In the genomic region with DNA sequence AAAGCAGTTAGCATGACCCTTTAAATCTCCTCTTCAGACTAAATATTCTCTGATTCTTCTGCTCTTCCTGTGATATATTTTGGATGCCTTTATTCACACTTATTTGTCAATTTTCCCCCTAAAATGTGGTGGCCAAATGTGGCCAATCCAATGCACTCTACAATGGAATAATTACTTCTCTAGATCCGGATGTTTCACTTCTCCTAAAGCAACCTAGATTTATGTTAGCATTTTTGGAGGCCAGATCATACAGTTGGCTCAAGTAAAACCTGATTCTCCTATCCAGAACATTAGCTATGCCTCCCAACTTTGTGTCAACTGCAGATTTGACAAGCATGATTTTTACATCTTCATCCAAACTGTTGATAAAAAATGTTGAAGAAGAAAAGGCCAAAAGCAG, we compare ENCODE assay signal across 23 cellular contexts.
"Had no signal": no experiment of that assay in that cellular context is flagged by ENCODE, and none has a peak within 500 bp of the region (broad histone marks: within the 10 kb centered on the region; RNA-seq: fewer than 3 reads in every experiment).

No MANE protein-coding gene starts in this region.

- H3K9ac ChIP-seq: neural progenitor cell, parathyroid adenoma had no signal

- H3K27ac ChIP-seq: dorsolateral prefrontal cortex, gastrocnemius medialis, neural progenitor cell, parathyroid adenoma, right lobe of liver, thoracic aorta, tibial nerve, upper lobe of left lung had no signal

- H3K27ac Mint-ChIP-seq: mesothelial cell of epicardium; naive B cell; neural progenitor cell; progenitor cell of endocrine pancreas; stimulated activated naive B cell treated with anti-CD40 and anti-IgM and Interleukin-4, amounts not matched to agents 10 μg/mL and 1 μg/mL and 100 μg/mL, for 72 hours; stimulated activated naive CD8-positive, alpha-beta T cell treated with anti-CD3 and anti-CD28 coated beads, Interleukin-15, Interleukin-2, amounts not matched to agents 100 ng/mL and 50 ng/mL, for 24 hours had no signal

- H3K4me1 Mint-ChIP-seq: mesothelial cell of epicardium, neural progenitor cell had no signal

- H3K4me3 Mint-ChIP-seq: mesothelial cell of epicardium; naive B cell; nephron; neural progenitor cell; stimulated activated naive B cell treated with anti-CD40 and anti-IgM and Interleukin-4, amounts not matched to agents 10 μg/mL and 1 μg/mL and 100 μg/mL, for 72 hours; stimulated activated naive CD8-positive, alpha-beta T cell treated with anti-CD3 and anti-CD28 coated beads, Interleukin-15, Interleukin-2, amounts not matched to agents 100 ng/mL and 50 ng/mL, for 24 hours had no signal

- H3K79me2 ChIP-seq: parathyroid adenoma had no signal

- H3K4me1 ChIP-seq: gastrocnemius medialis, neural progenitor cell, parathyroid adenoma, right lobe of liver, tibial nerve, upper lobe of left lung had no signal

- H3K27me3 Mint-ChIP-seq: stimulated activated naive CD8-positive, alpha-beta T cell treated with anti-CD3 and anti-CD28 coated beads, Interleukin-15, Interleukin-2, amounts not matched to agents 100 ng/mL and 50 ng/mL, for 24 hours had no signal

- H3K36me3 ChIP-seq: gastrocnemius medialis, neural progenitor cell, right lobe of liver, thoracic aorta, tibial nerve, upper lobe of left lung had no signal

- H3K27me3 ChIP-seq: gastrocnemius medialis, neural progenitor cell, tibial nerve, upper lobe of left lung had no signal

- ATAC-seq: gastrocnemius medialis; left lobe of liver; mucosa of descending colon; right lobe of liver; stimulated activated naive B cell treated with anti-CD40 and anti-IgM and Interleukin-4, amounts not matched to agents 10 μg/mL and 1 μg/mL and 100 μg/mL, for 72 hours had no signal

- H3K9me3 ChIP-seq: gastrocnemius medialis, mucosa of descending colon, right lobe of liver, thoracic aorta, tibial nerve, upper lobe of left lung had no signal

- FAIRE-seq: kidney, small intestine had no signal

- H3K9me3 Mint-ChIP-seq: mesothelial cell of epicardium; naive B cell; nephron; neural progenitor cell; stimulated activated naive B cell treated with anti-CD40 and anti-IgM and Interleukin-4, amounts not matched to agents 10 μg/mL and 1 μg/mL and 100 μg/mL, for 72 hours; stimulated activated naive CD8-positive, alpha-beta T cell treated with anti-CD3 and anti-CD28 coated beads, Interleukin-15, Interleukin-2, amounts not matched to agents 100 ng/mL and 50 ng/mL, for 24 hours had no signal

- DNase-seq: dorsolateral prefrontal cortex; effector CD4-positive, alpha-beta T cell; gastrocnemius medialis; head of caudate nucleus; kidney; mesenchymal stem cell; mucosa of descending colon; naive B cell; right lobe of liver; small intestine; stimulated activated CD4-positive, alpha-beta T cell treated with anti-CD3 and anti-CD28 coated beads, Interleukin-15, amount 100 ng/mL, for 24 hours; stimulated activated CD4-positive, alpha-beta T cell treated with anti-CD3 and anti-CD28 coated beads, Interleukin-2, amount 100 ng/mL, for 48 hours; stimulated activated naive B cell treated with anti-CD40 and anti-IgM and Interleukin-4, amounts not matched to agents 10 μg/mL and 1 μg/mL and 100 μg/mL, for 72 hours; upper lobe of left lung had no signal

- H3K36me3 Mint-ChIP-seq: mesothelial cell of epicardium; naive B cell; neural progenitor cell; stimulated activated naive B cell treated with anti-CD40 and anti-IgM and Interleukin-4, amounts not matched to agents 10 μg/mL and 1 μg/mL and 100 μg/mL, for 72 hours had no signal

- H3K4me3 ChIP-seq: dorsolateral prefrontal cortex, gastrocnemius medialis, mucosa of descending colon, neural progenitor cell, right lobe of liver, thoracic aorta, tibial nerve, upper lobe of left lung had no signal

- H2AFZ ChIP-seq: neural progenitor cell, parathyroid adenoma had no signal

- H3K4me2 ChIP-seq: neural progenitor cell had no signal
